24 cellular contexts compared by ENCODE assay signal in the genomic region with DNA sequence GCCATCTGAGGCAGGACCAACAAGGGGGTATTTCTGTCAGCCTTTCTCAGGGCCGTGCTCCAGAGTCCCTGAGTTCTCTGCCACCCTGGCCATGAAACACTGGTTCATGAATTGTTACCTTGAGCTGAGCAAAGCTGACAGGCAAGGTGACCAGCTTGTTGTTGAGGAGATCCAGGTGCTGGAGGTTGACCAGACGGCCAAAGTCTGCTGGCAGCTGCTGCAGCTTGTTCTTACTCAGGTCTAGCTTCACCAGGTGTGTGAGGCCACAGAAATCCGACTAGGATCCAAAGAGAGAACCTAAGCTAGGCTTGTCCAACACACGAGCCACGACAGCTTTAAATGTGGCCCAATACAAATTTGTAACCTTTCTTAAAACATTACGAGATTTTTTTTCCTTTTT. TPM values are rescaled to one million over a fixed set of nuclear protein-coding genes. Genes with fewer than 3 reads are reported as not detected.
A peak's percentile ranks its signal among the peaks of the same experiment; 100 is the strongest.
DNase-seq lines count a peak whose midpoint lies in the region; ATAC-seq, FAIRE-seq and TF ChIP-seq lines count a peak whose summit lies in the region.
"Had no signal": no experiment of that assay in that cellular context is flagged by ENCODE, and none has a peak within 500 bp of the region (broad histone marks: within the 10 kb centered on the region; RNA-seq: fewer than 3 reads in every experiment).

No MANE protein-coding gene starts in this region.

- TF ChIP-seq EP300 in HepG2 (IDR thresholded peaks at IDR 0.05; ENCODE audit: low read depth in 2 of 2, low read length in 2 of 2) (no peak), HepG2 (CRISPR knock-in tag; IDR thresholded peaks at IDR 0.05; ENCODE audit: borderline replicate concordance) (no peak)

- peaks cover 42 to 71% of the 10 kb centered on the region in 2 experiments for H3K36me3 ChIP-seq in HepG2 (replicated peaks in 1 of 2; ENCODE audit: control insufficient read depth in 1 of 2, insufficient read depth in 2 of 2, low read length in 2 of 2)
- H3K36me3 ChIP-seq in right lobe of liver, result peaks cover 10 to 73% (median 51%) of the 10 kb centered on the region in 4 donors

- H3K4me1 ChIP-seq in HepG2 (ENCODE audit: insufficient read depth, low read length), result peaks cover 23% of the 10 kb centered on the region
- peaks cover 0 to 22% (median 8%) of the 10 kb centered on the region in 4 donors for H3K4me1 ChIP-seq in right lobe of liver
- H3K4me1 ChIP-seq: BE2C had no signal

- TF ChIP-seq RAD21 in HepG2 (CRISPR knock-in tag; IDR thresholded peaks at IDR 0.05), result no peak

- TF ChIP-seq POLR2A in HepG2 (IDR thresholded peaks at IDR 0.05; ENCODE audit: insufficient read depth in 1 of 2, low read depth in 2 of 2, low read length in 2 of 2), result no peak
- TF ChIP-seq POLR2A in right lobe of liver (IDR thresholded peaks at IDR 0.05), result no peak

- 99% methylated on average over 6 of the region's 6 CpGs for WGBS in HepG2 (ENCODE audit: low lambda C conversion rate)
- WGBS in right lobe of liver (ENCODE audit: insufficient coverage, low coverage, low lambda C conversion rate, missing lambda C conversion rate), result 46% methylated on average over 5 of the region's 6 CpGs

- H3K27ac Mint-ChIP-seq in T-helper 17 cell (peak overlapping the region; percentile 57), memory B cell (peak overlapping the region; percentile 43)
- H3K27ac Mint-ChIP-seq in activated T-helper 17 cell treated with anti-CD3 and anti-CD28 coated beads, Interleukin-2, amount 50 U/mL, for 72 hours, result no peak overlapping the region

- H3K9me3 ChIP-seq in HepG2 (ENCODE audit: low read length) (no peaks in the 10 kb centered on the region), right lobe of liver (no peaks in the 10 kb centered on the region), T-helper 17 cell (ENCODE audit: control insufficient read depth, low read length, poor library complexity, severe bottlenecking) (no peaks in the 10 kb centered on the region)
- H3K9me3 ChIP-seq: BE2C, Peyer's patch, SK-N-SH had no signal

- H3K4me3 ChIP-seq in HepG2 (replicated peaks in 1 of 3; ENCODE audit: insufficient read depth in 1 of 3, low read depth in 2 of 3, low read length in 3 of 3) (no peak overlapping the region), right lobe of liver (no peak overlapping the region)
- H3K4me3 ChIP-seq: Peyer's patch had no signal

- H3K36me3 Mint-ChIP-seq in T-helper 17 cell (ENCODE audit: low read depth) (peaks cover 5% of the 10 kb centered on the region), memory B cell (peaks cover 33% of the 10 kb centered on the region)
- H3K36me3 Mint-ChIP-seq in activated T-helper 17 cell treated with anti-CD3 and anti-CD28 coated beads, Interleukin-2, amount 50 U/mL, for 72 hours (ENCODE audit: low read depth), result peaks cover 89% of the 10 kb centered on the region

- TF ChIP-seq CTCF in HepG2 (CRISPR knock-in tag; IDR thresholded peaks at IDR 0.05) (no peak), right lobe of liver (IDR thresholded peaks at IDR 0.05) (no peak)

- H3K4me1 Mint-ChIP-seq in T-helper 17 cell (peaks cover 31% of the 10 kb centered on the region), memory B cell (peaks cover 30% of the 10 kb centered on the region)
- peaks cover 22% of the 10 kb centered on the region for H3K4me1 Mint-ChIP-seq in activated T-helper 17 cell treated with anti-CD3 and anti-CD28 coated beads, Interleukin-2, amount 50 U/mL, for 72 hours

- CTCF ChIA-PET in HepG2 (lab: Yijun Ruan, JAX; ENCODE audit: low intra/inter-chr PET ratio, low total read pairs), result no interaction called here

- H3K79me2 ChIP-seq in HepG2 (ENCODE audit: insufficient read depth, low read length), result peaks cover 50% of the 10 kb centered on the region

- no peak for DNase-seq in HepG2 (ENCODE audit: low spot score)
- DNase-seq in right lobe of liver, result no peak
- DNase-seq in T-helper 17 cell, result no peak
- no peak for DNase-seq in memory B cell (ENCODE audit: low spot score in 2 of 2)
- DNase-seq in T-helper 1 cell, result no peak
- DNase-seq in islet precursor cell, result no peak
- DNase-seq: 8988T, ACHN, BE2C, Calu3, DMS79 treated with DMSO at 0.1 percent for 48 hours, GF-D8, KBM-7, NCI-H2029, NCI-H446 treated with DMSO at 0.1 percent for 48 hours, NCI-H526, NCI-H82, SK-N-SH had no signal

- H3K27me3 ChIP-seq in HepG2 (ENCODE audit: control insufficient read depth in 1 of 2, insufficient read depth in 2 of 2, low read length in 2 of 2) (peaks cover 0 to 3% of the 10 kb centered on the region in 2 experiments; a peak in 1 of 5 replicates), right lobe of liver (no peaks in the 10 kb centered on the region)
- H3K27me3 ChIP-seq: BE2C, Peyer's patch had no signal

- H3K9ac ChIP-seq in HepG2 (ENCODE audit: insufficient read depth, low read depth, low read length), result no peak overlapping the region
- H3K9ac ChIP-seq: SK-N-SH had no signal

- in situ Hi-C loops in HepG2 (cut with HindIII; ENCODE audit: extremely low pct_ligation_motif_present, low pct_unique_long_range_greater_than_20kb), result no loop called here

- H3K9me3 Mint-ChIP-seq in memory B cell, result no peaks in the 10 kb centered on the region
- no peaks in the 10 kb centered on the region for H3K9me3 Mint-ChIP-seq in activated T-helper 17 cell treated with anti-CD3 and anti-CD28 coated beads, Interleukin-2, amount 50 U/mL, for 72 hours

- H3K27ac ChIP-seq in HepG2 (ENCODE audit: extremely low read length, insufficient read depth, low read length) (no peak overlapping the region), right lobe of liver (no peak overlapping the region)

- intact Hi-C loops in HepG2 (cut with micrococcal nuclease; ENCODE audit: unreplicated experiment), result no loop called here
- intact Hi-C loops in right lobe of liver (cut with DNase I), result no loop called here

- peaks cover 15% of the 10 kb centered on the region; the same call in 1 of the 2 replicates for H4K20me1 ChIP-seq in HepG2 (ENCODE audit: insufficient read depth, low read length)

- POLR2A ChIA-PET in HepG2 (lab: Yijun Ruan, JAX), result interaction anchor here (1.0 to 2.5 kb wide), 2 partner anchors 11 to 12 kb away, joined by 3 to 6 read pairs; no protein-coding TSS in a partner anchor

- H3K4me3 Mint-ChIP-seq in T-helper 17 cell (no peak overlapping the region), memory B cell (no peak overlapping the region)
- H3K4me3 Mint-ChIP-seq in activated T-helper 17 cell treated with anti-CD3 and anti-CD28 coated beads, Interleukin-2, amount 50 U/mL, for 72 hours, result no peak overlapping the region

- H3K4me2 ChIP-seq in HepG2 (ENCODE audit: low read depth, low read length), result no peak overlapping the region
- H3K4me2 ChIP-seq: SK-N-SH had no signal

- BruUV-seq in HepG2 (replicated peaks; lab: Mats Ljungman, UMichigan), result no TSS peak

- ATAC-seq in HepG2, result no peak
- ATAC-seq in right lobe of liver, result no peak
- no peak for ATAC-seq in T-helper 17 cell
- ATAC-seq in memory B cell (ENCODE audit: low read depth), result no peak
- ATAC-seq in activated T-helper 17 cell treated with anti-CD3 and anti-CD28 coated beads, Interleukin-2, amount 50 U/mL, for 72 hours (replicated peaks), result no peak
- ATAC-seq in GM21526 (IDR thresholded peaks at IDR 0.05; ENCODE audit: low FRiP score, unreplicated experiment), result no peak

- FAIRE-seq in HepG2 (lab: Jason Lieb, UNC), result no peak
- FAIRE-seq: GM19239, H54, HTR-8/SVneo had no signal

- H3K27me3 Mint-ChIP-seq in T-helper 17 cell (no peaks in the 10 kb centered on the region), memory B cell (no peaks in the 10 kb centered on the region)
- H3K27me3 Mint-ChIP-seq in activated T-helper 17 cell treated with anti-CD3 and anti-CD28 coated beads, Interleukin-2, amount 50 U/mL, for 72 hours, result no peaks in the 10 kb centered on the region

- H2AFZ ChIP-seq in HepG2 (ENCODE audit: low read length), result no peak overlapping the region

RNA-seq across cellular contexts. Expression of a gene that starts 4.7 kb away (rescaled TPM):
- total RNA-seq in HepG2 (2016; rRNA removed; fragmentation: Illumina TruSeq; extraction: Trizol) (222 and 239 TPM in 2 replicates), right lobe of liver (100 to 1,000 TPM in 2 of 6 experiments, 10 to 100 TPM in 4; 36.0 to 125 (median 64.0) TPM), T-helper 17 cell (10 to 100 TPM; 45.2 to 51.9 TPM)
- 75.0 and 83.4 TPM in 2 replicates for total RNA-seq in HepG2 (2016; cell fraction: cytosol; rRNA removed; fragmentation: Illumina TruSeq; extraction: Trizol; ENCODE audit: low read depth)
- 213 and 234 TPM in 2 replicates for total RNA-seq in HepG2 (2016; cell fraction: insoluble cytoplasmic fraction; rRNA removed; fragmentation: Illumina TruSeq; extraction: Trizol)
- total RNA-seq in HepG2 (2016; cell fraction: membrane; rRNA removed; fragmentation: Illumina TruSeq; extraction: Trizol), result 172 and 182 TPM in 2 replicates
- 115 and 124 TPM in 2 replicates for total RNA-seq in HepG2 (2016; cell fraction: nucleus; rRNA removed; fragmentation: Illumina TruSeq; extraction: Trizol)
- 87.3 and 93.2 TPM in 2 replicates for polyA plus RNA-seq in HepG2 (2011; rRNA removed)
- polyA plus RNA-seq in HepG2 (2011; cell fraction: cytosol; rRNA removed), result 57.2 and 66.4 TPM in 2 replicates
- polyA plus RNA-seq in HepG2 (2011; cell fraction: nucleus; rRNA removed), result 50.6 and 58.7 TPM in 2 replicates
- polyA plus RNA-seq in HepG2 (2012), result 90.0 and 114 TPM in 2 replicates
- polyA plus RNA-seq in HepG2 (2016; cell fraction: cytosol; fragmentation: Illumina TruSeq; extraction: Trizol; ENCODE audit: low read depth), result 59.8 and 73.7 TPM in 2 replicates
- 202 and 242 TPM in 2 replicates for polyA plus RNA-seq in HepG2 (2016; cell fraction: insoluble cytoplasmic fraction; fragmentation: Illumina TruSeq; extraction: Trizol; ENCODE audit: low read depth)
- 104 and 113 TPM in 2 replicates for polyA plus RNA-seq in HepG2 (2016; cell fraction: membrane; fragmentation: Illumina TruSeq; extraction: Trizol; ENCODE audit: low read depth)
- 152 and 155 TPM in 2 replicates for polyA plus RNA-seq in HepG2 (2016; cell fraction: nucleus; fragmentation: Illumina TruSeq; extraction: Trizol; ENCODE audit: insufficient read depth, low read depth)
- 159 and 165 TPM in 2 replicates for polyA minus RNA-seq in HepG2 (2011; rRNA and poly(A)+ RNA removed; ENCODE audit: low replicate concordance)
- polyA minus RNA-seq in HepG2 (2011; cell fraction: cytosol; rRNA and poly(A)+ RNA removed), result 74.4 and 77.8 TPM in 2 replicates
- 73.0 and 88.5 TPM in 2 replicates for polyA minus RNA-seq in HepG2 (2011; cell fraction: nucleus; rRNA and poly(A)+ RNA removed)
- 100 to 1,000 TPM in 1 of 2 donors, 10 to 100 TPM in 1; 37.1 to 101 TPM for total RNA-seq in activated T-helper 17 cell treated with anti-CD3 and anti-CD28 coated beads, Interleukin-2, amount 50 U/mL, for 72 hours

RNA-seq across cellular contexts. Expression of a gene that starts 19.6 kb away (rescaled TPM):
- total RNA-seq in HepG2 (2016; rRNA removed; fragmentation: Illumina TruSeq; extraction: Trizol), result 17.3 and 24.6 TPM in 2 replicates
- total RNA-seq in HepG2 (2016; cell fraction: cytosol; rRNA removed; fragmentation: Illumina TruSeq; extraction: Trizol; ENCODE audit: low read depth), result 6.4 and 7.4 TPM in 2 replicates
- total RNA-seq in HepG2 (2016; cell fraction: insoluble cytoplasmic fraction; rRNA removed; fragmentation: Illumina TruSeq; extraction: Trizol), result 17.1 and 25.6 TPM in 2 replicates
- total RNA-seq in HepG2 (2016; cell fraction: membrane; rRNA removed; fragmentation: Illumina TruSeq; extraction: Trizol), result 7.7 and 8.9 TPM in 2 replicates
- 28.4 and 31.8 TPM in 2 replicates for total RNA-seq in HepG2 (2016; cell fraction: nucleus; rRNA removed; fragmentation: Illumina TruSeq; extraction: Trizol)
- 13.4 and 20.7 TPM in 2 replicates for polyA plus RNA-seq in HepG2 (2011; rRNA removed)
- 4.7 and 7.1 TPM in 2 replicates for polyA plus RNA-seq in HepG2 (2011; cell fraction: cytosol; rRNA removed)
- 58.4 and 108 TPM in 2 replicates for polyA plus RNA-seq in HepG2 (2011; cell fraction: nucleus; rRNA removed)
- polyA plus RNA-seq in HepG2 (2012), result 6.6 and 17.5 TPM in 2 replicates
- polyA plus RNA-seq in HepG2 (2016; cell fraction: cytosol; fragmentation: Illumina TruSeq; extraction: Trizol; ENCODE audit: low read depth), result 1.3 and 1.6 TPM in 2 replicates
- 13.3 and 16.0 TPM in 2 replicates for polyA plus RNA-seq in HepG2 (2016; cell fraction: insoluble cytoplasmic fraction; fragmentation: Illumina TruSeq; extraction: Trizol; ENCODE audit: low read depth)
- polyA plus RNA-seq in HepG2 (2016; cell fraction: membrane; fragmentation: Illumina TruSeq; extraction: Trizol; ENCODE audit: low read depth), result 2.3 and 3.2 TPM in 2 replicates
- 65.8 and 68.9 TPM in 2 replicates for polyA plus RNA-seq in HepG2 (2016; cell fraction: nucleus; fragmentation: Illumina TruSeq; extraction: Trizol; ENCODE audit: insufficient read depth, low read depth)
- 6.9 and 17.6 TPM in 2 replicates for polyA minus RNA-seq in HepG2 (2011; rRNA and poly(A)+ RNA removed; ENCODE audit: low replicate concordance)
- 5.3 and 5.4 TPM in 2 replicates for polyA minus RNA-seq in HepG2 (2011; cell fraction: cytosol; rRNA and poly(A)+ RNA removed)
- 14.9 and 18.7 TPM in 2 replicates for polyA minus RNA-seq in HepG2 (2011; cell fraction: nucleus; rRNA and poly(A)+ RNA removed)
- total RNA-seq in right lobe of liver, result 1 to 10 TPM in 1 of 6 experiments, under 1 TPM in 3, not detected in 2; 0.12 to 1.3 (median 0.66) TPM
- 1 to 10 TPM in 1 of 2 donors, under 1 TPM in 1; 0.55 to 1.3 TPM for total RNA-seq in T-helper 17 cell
- 10 to 100 TPM; 20.8 to 48.7 TPM for total RNA-seq in activated T-helper 17 cell treated with anti-CD3 and anti-CD28 coated beads, Interleukin-2, amount 50 U/mL, for 72 hours

RNA-seq across cellular contexts. Expression of a gene that starts 19.6 kb away (rescaled TPM):
- total RNA-seq in HepG2 (2016; rRNA removed; fragmentation: Illumina TruSeq; extraction: Trizol) (217 and 294 TPM in 2 replicates), right lobe of liver (10 to 100 TPM; 34.3 to 69.4 (median 38.6) TPM), T-helper 17 cell (10 to 100 TPM; 29.4 to 37.0 TPM)
- total RNA-seq in HepG2 (2016; cell fraction: cytosol; rRNA removed; fragmentation: Illumina TruSeq; extraction: Trizol; ENCODE audit: low read depth), result 159 and 163 TPM in 2 replicates
- 225 and 322 TPM in 2 replicates for total RNA-seq in HepG2 (2016; cell fraction: insoluble cytoplasmic fraction; rRNA removed; fragmentation: Illumina TruSeq; extraction: Trizol)
- total RNA-seq in HepG2 (2016; cell fraction: membrane; rRNA removed; fragmentation: Illumina TruSeq; extraction: Trizol), result 113 and 118 TPM in 2 replicates
- total RNA-seq in HepG2 (2016; cell fraction: nucleus; rRNA removed; fragmentation: Illumina TruSeq; extraction: Trizol), result 94.1 and 102 TPM in 2 replicates
- polyA plus RNA-seq in HepG2 (2011; rRNA removed), result 131 and 137 TPM in 2 replicates
- 178 and 188 TPM in 2 replicates for polyA plus RNA-seq in HepG2 (2011; cell fraction: cytosol; rRNA removed)
- polyA plus RNA-seq in HepG2 (2011; cell fraction: nucleus; rRNA removed), result 65.8 and 77.3 TPM in 2 replicates
- 92.3 and 97.7 TPM in 2 replicates for polyA plus RNA-seq in HepG2 (2012)
- polyA plus RNA-seq in HepG2 (2016; cell fraction: cytosol; fragmentation: Illumina TruSeq; extraction: Trizol; ENCODE audit: low read depth), result 113 and 115 TPM in 2 replicates
- polyA plus RNA-seq in HepG2 (2016; cell fraction: insoluble cytoplasmic fraction; fragmentation: Illumina TruSeq; extraction: Trizol; ENCODE audit: low read depth), result 260 and 314 TPM in 2 replicates
- 75.9 and 83.5 TPM in 2 replicates for polyA plus RNA-seq in HepG2 (2016; cell fraction: membrane; fragmentation: Illumina TruSeq; extraction: Trizol; ENCODE audit: low read depth)
- polyA plus RNA-seq in HepG2 (2016; cell fraction: nucleus; fragmentation: Illumina TruSeq; extraction: Trizol; ENCODE audit: insufficient read depth, low read depth), result 124 and 142 TPM in 2 replicates
- 68.9 and 78.1 TPM in 2 replicates for polyA minus RNA-seq in HepG2 (2011; rRNA and poly(A)+ RNA removed; ENCODE audit: low replicate concordance)
- 21.0 and 23.5 TPM in 2 replicates for polyA minus RNA-seq in HepG2 (2011; cell fraction: cytosol; rRNA and poly(A)+ RNA removed)
- polyA minus RNA-seq in HepG2 (2011; cell fraction: nucleus; rRNA and poly(A)+ RNA removed), result 83.2 and 89.1 TPM in 2 replicates
- total RNA-seq in activated T-helper 17 cell treated with anti-CD3 and anti-CD28 coated beads, Interleukin-2, amount 50 U/mL, for 72 hours, result 100 to 1,000 TPM in 1 of 2 donors, 10 to 100 TPM in 1; 63.3 to 109 TPM

RNA-seq across cellular contexts. Expression of a gene that starts 33.4 kb away (rescaled TPM):
- total RNA-seq in HepG2 (2016; rRNA removed; fragmentation: Illumina TruSeq; extraction: Trizol), result 32.0 and 87.3 TPM in 2 replicates
- 20.7 and 23.9 TPM in 2 replicates for total RNA-seq in HepG2 (2016; cell fraction: cytosol; rRNA removed; fragmentation: Illumina TruSeq; extraction: Trizol; ENCODE audit: low read depth)
- 26.9 and 94.3 TPM in 2 replicates for total RNA-seq in HepG2 (2016; cell fraction: insoluble cytoplasmic fraction; rRNA removed; fragmentation: Illumina TruSeq; extraction: Trizol)
- total RNA-seq in HepG2 (2016; cell fraction: membrane; rRNA removed; fragmentation: Illumina TruSeq; extraction: Trizol), result 19.8 and 21.0 TPM in 2 replicates
- 90.8 and 95.0 TPM in 2 replicates for total RNA-seq in HepG2 (2016; cell fraction: nucleus; rRNA removed; fragmentation: Illumina TruSeq; extraction: Trizol)
- polyA plus RNA-seq in HepG2 (2011; rRNA removed), result 109 and 117 TPM in 2 replicates
- polyA plus RNA-seq in HepG2 (2011; cell fraction: cytosol; rRNA removed), result 68.6 and 80.4 TPM in 2 replicates
- polyA plus RNA-seq in HepG2 (2011; cell fraction: nucleus; rRNA removed), result 334 and 438 TPM in 2 replicates
- 79.7 and 97.7 TPM in 2 replicates for polyA plus RNA-seq in HepG2 (2012)
- polyA plus RNA-seq in HepG2 (2016; cell fraction: cytosol; fragmentation: Illumina TruSeq; extraction: Trizol; ENCODE audit: low read depth), result 8.6 and 9.0 TPM in 2 replicates
- 26.3 and 30.3 TPM in 2 replicates for polyA plus RNA-seq in HepG2 (2016; cell fraction: insoluble cytoplasmic fraction; fragmentation: Illumina TruSeq; extraction: Trizol; ENCODE audit: low read depth)
- polyA plus RNA-seq in HepG2 (2016; cell fraction: membrane; fragmentation: Illumina TruSeq; extraction: Trizol; ENCODE audit: low read depth), result 13.4 and 14.3 TPM in 2 replicates
- 198 and 222 TPM in 2 replicates for polyA plus RNA-seq in HepG2 (2016; cell fraction: nucleus; fragmentation: Illumina TruSeq; extraction: Trizol; ENCODE audit: insufficient read depth, low read depth)
- polyA minus RNA-seq in HepG2 (2011; rRNA and poly(A)+ RNA removed; ENCODE audit: low replicate concordance), result 87.1 and 260 TPM in 2 replicates
- polyA minus RNA-seq in HepG2 (2011; cell fraction: cytosol; rRNA and poly(A)+ RNA removed), result 32.1 and 36.7 TPM in 2 replicates
- 111 and 114 TPM in 2 replicates for polyA minus RNA-seq in HepG2 (2011; cell fraction: nucleus; rRNA and poly(A)+ RNA removed)
- 10 to 100 TPM; 25.1 to 60.9 (median 36.9) TPM for total RNA-seq in right lobe of liver
- 10 to 100 TPM; 16.4 to 21.8 TPM for total RNA-seq in T-helper 17 cell
- 10 to 100 TPM; 12.4 to 13.6 TPM for total RNA-seq in activated T-helper 17 cell treated with anti-CD3 and anti-CD28 coated beads, Interleukin-2, amount 50 U/mL, for 72 hours

RNA-seq across cellular contexts. Expression of a gene that starts 46.7 kb away (rescaled TPM):
- 7.5 and 22.1 TPM in 2 replicates for total RNA-seq in HepG2 (2016; rRNA removed; fragmentation: Illumina TruSeq; extraction: Trizol)
- total RNA-seq in HepG2 (2016; cell fraction: cytosol; rRNA removed; fragmentation: Illumina TruSeq; extraction: Trizol; ENCODE audit: low read depth), result 10.5 and 11.7 TPM in 2 replicates
- total RNA-seq in HepG2 (2016; cell fraction: insoluble cytoplasmic fraction; rRNA removed; fragmentation: Illumina TruSeq; extraction: Trizol), result 6.2 and 23.3 TPM in 2 replicates
- total RNA-seq in HepG2 (2016; cell fraction: membrane; rRNA removed; fragmentation: Illumina TruSeq; extraction: Trizol), result 9.8 and 10.1 TPM in 2 replicates
- total RNA-seq in HepG2 (2016; cell fraction: nucleus; rRNA removed; fragmentation: Illumina TruSeq; extraction: Trizol), result 20.2 and 23.1 TPM in 2 replicates
- polyA plus RNA-seq in HepG2 (2011; rRNA removed), result 17.0 and 22.7 TPM in 2 replicates
- polyA plus RNA-seq in HepG2 (2011; cell fraction: cytosol; rRNA removed), result 9.6 and 15.4 TPM in 2 replicates
- polyA plus RNA-seq in HepG2 (2011; cell fraction: nucleus; rRNA removed), result 39.0 and 41.1 TPM in 2 replicates
- polyA plus RNA-seq in HepG2 (2012), result 13.3 and 17.4 TPM in 2 replicates
- 1.4 and 1.5 TPM in 2 replicates for polyA plus RNA-seq in HepG2 (2016; cell fraction: cytosol; fragmentation: Illumina TruSeq; extraction: Trizol; ENCODE audit: low read depth)
- 4.9 and 6.1 TPM in 2 replicates for polyA plus RNA-seq in HepG2 (2016; cell fraction: insoluble cytoplasmic fraction; fragmentation: Illumina TruSeq; extraction: Trizol; ENCODE audit: low read depth)
- 2.1 and 2.5 TPM in 2 replicates for polyA plus RNA-seq in HepG2 (2016; cell fraction: membrane; fragmentation: Illumina TruSeq; extraction: Trizol; ENCODE audit: low read depth)
- 37.4 and 38.2 TPM in 2 replicates for polyA plus RNA-seq in HepG2 (2016; cell fraction: nucleus; fragmentation: Illumina TruSeq; extraction: Trizol; ENCODE audit: insufficient read depth, low read depth)
- polyA minus RNA-seq in HepG2 (2011; rRNA and poly(A)+ RNA removed; ENCODE audit: low replicate concordance), result 34.0 and 72.4 TPM in 2 replicates
- 22.9 and 27.6 TPM in 2 replicates for polyA minus RNA-seq in HepG2 (2011; cell fraction: cytosol; rRNA and poly(A)+ RNA removed)
- 14.0 and 16.7 TPM in 2 replicates for polyA minus RNA-seq in HepG2 (2011; cell fraction: nucleus; rRNA and poly(A)+ RNA removed)
- 10 to 100 TPM in 3 of 6 experiments, 1 to 10 TPM in 3; 7.0 to 13.8 (median 9.4) TPM for total RNA-seq in right lobe of liver
- 10 to 100 TPM; 19.2 to 20.4 TPM for total RNA-seq in T-helper 17 cell
- total RNA-seq in activated T-helper 17 cell treated with anti-CD3 and anti-CD28 coated beads, Interleukin-2, amount 50 U/mL, for 72 hours, result 10 to 100 TPM; 38.5 to 95.1 TPM
